8 cellular contexts compared by ENCODE assay signal in the genomic region with DNA sequence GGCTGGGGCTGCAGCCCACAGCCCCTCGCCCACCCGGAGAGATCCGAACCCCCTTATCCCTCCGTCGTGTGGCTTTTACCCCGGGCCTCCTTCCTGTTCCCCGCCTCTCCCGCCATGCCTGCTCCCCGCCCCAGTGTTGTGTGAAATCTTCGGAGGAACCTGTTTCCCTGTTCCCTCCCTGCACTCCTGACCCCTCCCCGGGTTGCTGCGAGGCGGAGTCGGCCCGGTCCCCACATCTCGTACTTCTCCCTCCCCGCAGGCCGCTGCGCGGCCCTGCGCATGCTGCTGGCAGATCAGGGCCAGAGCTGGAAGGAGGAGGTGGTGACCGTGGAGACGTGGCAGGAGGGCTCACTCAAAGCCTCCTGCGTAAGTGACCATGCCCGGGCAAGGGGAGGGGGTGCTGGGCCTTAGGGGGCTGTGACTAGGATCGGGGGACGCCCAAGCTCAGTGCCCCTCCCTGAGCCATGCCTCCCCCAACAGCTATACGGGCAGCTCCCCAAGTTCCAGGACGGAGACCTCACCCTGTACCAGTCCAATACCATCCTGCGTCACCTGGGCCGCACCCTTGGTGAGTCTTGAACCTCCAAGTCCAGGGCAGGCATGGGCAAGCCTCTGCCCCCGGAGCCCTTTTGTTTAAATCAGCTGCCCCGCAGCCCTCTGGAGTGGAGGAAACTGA. TPM values are rescaled to one million over a fixed set of nuclear protein-coding genes. Genes with fewer than 3 reads are reported as not detected.
DNase-seq lines count a peak whose midpoint lies in the region; TF ChIP-seq lines count a peak whose summit lies in the region.

No MANE protein-coding gene starts in this region.

- DNase-seq in GDM1 (lab: John Stamatoyannopoulos, UW) (peak; percentile 56), epithelial cell of prostate (ENCODE audit: low read depth, low spot score) (peak; percentile 68), mesothelial cell of epicardium (ENCODE audit: low spot score in 2 of 2, unreplicated experiment in 2 of 2) (peak in 1 of 2 experiments; percentile 62), substantia nigra (lab: John Stamatoyannopoulos, UW) (peak in 32 of 49 donors; percentile 9 to 69 (median 44)), NCI-H2029 treated with DMSO at 0.1 percent for 48 hours (lab: John Stamatoyannopoulos, UW) (no peak), NCI-H1092 (lab: John Stamatoyannopoulos, UW) (no peak)
- peak; percentile 50 for DNase-seq in activated CD4-positive, alpha-beta T cell treated with anti-CD3 and anti-CD28 coated beads, Interleukin-2, amount 10 ng/mL, durations not matched to agents 7 days and 5 days

- TF ChIP-seq CTCF in Loucy (conservative IDR thresholded peaks at IDR 0.05; ENCODE audit: low read length) (no peak), mesothelial cell of epicardium (IDR thresholded peaks at IDR 0.05; ENCODE audit: unreplicated experiment) (no peak)

- H3K9me3 ChIP-seq in Loucy (ENCODE audit: insufficient read depth, low read depth, low read length) = no peaks in the 10 kb centered on the region

- H3K4me3 Mint-ChIP-seq in activated CD4-positive, alpha-beta T cell treated with anti-CD3 and anti-CD28 coated beads, Interleukin-2, amount 10 ng/mL, durations not matched to agents 7 days and 5 days = peak overlapping the region; percentile 73
- peak overlapping the region; percentile 85 for H3K4me3 Mint-ChIP-seq in mesothelial cell of epicardium

- H3K27ac ChIP-seq in epithelial cell of prostate (peak overlapping the region; percentile 98), substantia nigra (ENCODE audit: low read depth, low read length, poor library complexity, severe bottlenecking) (peak overlapping the region; percentile 90)

- no peak overlapping the region for H2AFZ ChIP-seq in Loucy (ENCODE audit: low read length)

- H3K36me3 Mint-ChIP-seq in activated CD4-positive, alpha-beta T cell treated with anti-CD3 and anti-CD28 coated beads, Interleukin-2, amount 10 ng/mL, durations not matched to agents 7 days and 5 days (ENCODE audit: low read depth) = peaks cover 33% of the 10 kb centered on the region
- peaks cover 30% of the 10 kb centered on the region for H3K36me3 Mint-ChIP-seq in mesothelial cell of epicardium

- no peaks in the 10 kb centered on the region for H3K9me2 ChIP-seq in Loucy (replicated peaks; ENCODE audit: low read depth, low read length)

- H3K9ac ChIP-seq in Loucy (ENCODE audit: low read depth, low read length, poor library complexity, severe bottlenecking) = peak overlapping the region; percentile 99

- H3K9me3 Mint-ChIP-seq in activated CD4-positive, alpha-beta T cell treated with anti-CD3 and anti-CD28 coated beads, Interleukin-2, amount 10 ng/mL, durations not matched to agents 7 days and 5 days = peaks cover 5% of the 10 kb centered on the region
- no peaks in the 10 kb centered on the region for H3K9me3 Mint-ChIP-seq in mesothelial cell of epicardium

- peak overlapping the region; percentile 92 for H3K4me3 ChIP-seq in Loucy (ENCODE audit: low read length, poor library complexity, severe bottlenecking)

- peaks cover 45% of the 10 kb centered on the region for H3K36me3 ChIP-seq in Loucy (ENCODE audit: insufficient read depth, low read length)

- CTCF ChIA-PET in activated CD4-positive, alpha-beta T cell treated with anti-CD3 and anti-CD28 coated beads, Interleukin-2, amount 10 ng/mL, durations not matched to agents 7 days and 5 days (lab: Charles Lee) = interaction anchor here (1.3 to 1.5 kb wide), 3 partner anchors 8 to 31 kb away, joined by 3 to 8 read pairs (median 5); no protein-coding TSS in a partner anchor

- peaks cover 7% of the 10 kb centered on the region for H3K27me3 ChIP-seq in Loucy (ENCODE audit: insufficient read depth, low read length, poor library complexity, severe bottlenecking)

- peaks cover 50% of the 10 kb centered on the region for H3K4me1 ChIP-seq in Loucy (ENCODE audit: insufficient read depth, low read length, poor library complexity, severe bottlenecking)

- POLR2A ChIA-PET in activated CD4-positive, alpha-beta T cell treated with anti-CD3 and anti-CD28 coated beads, Interleukin-2, amount 10 ng/mL, durations not matched to agents 7 days and 5 days (lab: Charles Lee) = interaction anchor here (0.6 to 1.0 kb wide), 2 partner anchors 62 to 1039 kb away, joined by 3 read pairs; a partner anchor contains a TSS

- H3F3A ChIP-seq in Loucy (ENCODE audit: low read depth) = peaks cover 5% of the 10 kb centered on the region; the same call in 1 of the 2 replicates

- peak overlapping the region; percentile 84 for H3K27ac Mint-ChIP-seq in activated CD4-positive, alpha-beta T cell treated with anti-CD3 and anti-CD28 coated beads, Interleukin-2, amount 10 ng/mL, durations not matched to agents 7 days and 5 days
- peak overlapping the region; percentile 93 for H3K27ac Mint-ChIP-seq in mesothelial cell of epicardium

- H3K4me2 ChIP-seq in Loucy (ENCODE audit: low read depth, low read length, poor library complexity, severe bottlenecking) = peak overlapping the region; percentile 99

- H3K79me2 ChIP-seq in Loucy (ENCODE audit: insufficient read depth, low read length) = peaks cover 57% of the 10 kb centered on the region

- H3K4me1 Mint-ChIP-seq in activated CD4-positive, alpha-beta T cell treated with anti-CD3 and anti-CD28 coated beads, Interleukin-2, amount 10 ng/mL, durations not matched to agents 7 days and 5 days = peaks cover 57% of the 10 kb centered on the region
- H3K4me1 Mint-ChIP-seq in mesothelial cell of epicardium = peaks cover 52% of the 10 kb centered on the region

- peaks cover 45% of the 10 kb centered on the region for H4K20me1 ChIP-seq in Loucy (ENCODE audit: insufficient read depth, low read length, poor library complexity, severe bottlenecking)

- peaks cover 22% of the 10 kb centered on the region for H3K27me3 Mint-ChIP-seq in activated CD4-positive, alpha-beta T cell treated with anti-CD3 and anti-CD28 coated beads, Interleukin-2, amount 10 ng/mL, durations not matched to agents 7 days and 5 days
- peaks cover 5% of the 10 kb centered on the region for H3K27me3 Mint-ChIP-seq in mesothelial cell of epicardium (ENCODE audit: low read depth)

RNA-seq across cellular contexts. Expression of a gene that starts 0.7 kb away (rescaled TPM):
- 100 to 1,000 TPM; 194 to 209 TPM for total RNA-seq in activated CD4-positive, alpha-beta T cell treated with anti-CD3 and anti-CD28 coated beads, Interleukin-2, amount 10 ng/mL, durations not matched to agents 7 days and 5 days
- 875 to 906 TPM (median 905 TPM) in 3 replicates for total RNA-seq in mesothelial cell of epicardium

RNA-seq across cellular contexts. Expression of a gene that starts 22.4 kb away (rescaled TPM):
- total RNA-seq in activated CD4-positive, alpha-beta T cell treated with anti-CD3 and anti-CD28 coated beads, Interleukin-2, amount 10 ng/mL, durations not matched to agents 7 days and 5 days = 100 to 1,000 TPM; 204 to 228 TPM
- 179 to 187 TPM (median 180 TPM) in 3 replicates for total RNA-seq in mesothelial cell of epicardium

RNA-seq across cellular contexts. Expression of a gene that starts 45.4 kb away (rescaled TPM):
- 1 to 10 TPM; 7.3 to 8.8 TPM for total RNA-seq in activated CD4-positive, alpha-beta T cell treated with anti-CD3 and anti-CD28 coated beads, Interleukin-2, amount 10 ng/mL, durations not matched to agents 7 days and 5 days
- total RNA-seq in mesothelial cell of epicardium = 5.0 to 6.2 TPM (median 5.6 TPM) in 3 replicates

RNA-seq across cellular contexts. Expression of a gene that starts 55.2 kb away (rescaled TPM):
- total RNA-seq in activated CD4-positive, alpha-beta T cell treated with anti-CD3 and anti-CD28 coated beads, Interleukin-2, amount 10 ng/mL, durations not matched to agents 7 days and 5 days = not detected
- total RNA-seq in mesothelial cell of epicardium = not detected in 3 replicates

Comparison
In these comparisons a context has a peak if more than half of its experiments do, and no peak if none do; other contexts are left out.
1. DNase-seq: peak in GDM1 (single experiment), activated CD4-positive, alpha-beta T cell treated with anti-CD3 and anti-CD28 coated beads, Interleukin-2, amount 10 ng/mL, durations not matched to agents 7 days and 5 days (single experiment), epithelial cell of prostate (single experiment) and substantia nigra (32 of 49); none in NCI-H2029 treated with DMSO at 0.1 percent for 48 hours (single experiment) and NCI-H1092 (single experiment).